Comparison of ENCODE assay signal across 18 cellular contexts in the genomic region with DNA sequence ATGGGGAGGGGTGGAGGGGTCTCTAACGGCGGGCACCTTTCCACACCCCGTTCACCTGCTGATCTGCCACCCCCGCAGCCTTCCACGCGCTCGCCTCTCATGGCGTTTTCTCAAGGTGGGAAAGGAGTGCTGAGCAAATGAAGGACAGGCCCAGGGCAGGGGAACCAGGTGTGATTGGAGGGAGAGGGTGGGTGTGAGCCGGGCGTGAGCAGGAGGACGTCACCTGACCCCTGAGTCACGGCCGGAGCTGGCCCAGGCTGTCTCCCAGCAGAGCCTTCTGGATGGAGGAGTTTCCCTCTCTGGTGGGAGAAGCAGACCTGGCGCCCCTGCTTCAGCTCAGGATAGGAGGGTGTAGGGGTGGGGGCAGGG. TPM values are rescaled to one million over a fixed set of nuclear protein-coding genes. Genes with fewer than 3 reads are reported as not detected.
DNase-seq lines count a peak whose midpoint lies in the region; ATAC-seq, FAIRE-seq and TF ChIP-seq lines count a peak whose summit lies in the region.
"Had no signal": no experiment of that assay in that cellular context is flagged by ENCODE, and none has a peak within 500 bp of the region (broad histone marks: within the 10 kb centered on the region; RNA-seq: fewer than 3 reads in every experiment).

No MANE protein-coding gene starts in this region.

- H3K4me3 ChIP-seq in HEK293 (ENCODE audit: low read depth, low read length): no peak overlapping the region
- no peak overlapping the region for H3K4me3 ChIP-seq in bronchial epithelial cell (ENCODE audit: low read depth, low read length)
- H3K4me3 ChIP-seq: gastroesophageal sphincter, prostate gland had no signal

- peak overlapping the region; percentile 34 for H3K27ac Mint-ChIP-seq in type B pancreatic cell
- H3K27ac Mint-ChIP-seq in activated naive CD8-positive, alpha-beta T cell treated with anti-CD3 and anti-CD28 coated beads, Interleukin-2, amount 50 U/mL, for 24 hours: no peak overlapping the region
- H3K27ac Mint-ChIP-seq: activated naive CD8-positive, alpha-beta T cell treated with anti-CD3 and anti-CD28 coated beads for 36 hours; naive B cell had no signal

- H3K27me3 ChIP-seq in bronchial epithelial cell (ENCODE audit: control insufficient read depth, insufficient read depth, low read length): no peaks in the 10 kb centered on the region

- H3K9me3 ChIP-seq in HEK293 (ENCODE audit: control insufficient read depth, insufficient read depth, low read depth, low read length): no peaks in the 10 kb centered on the region
- H3K9me3 ChIP-seq: gastroesophageal sphincter, prostate gland had no signal

- CTCF ChIA-PET in HEK293 (lab: Yijun Ruan, JAX): interaction anchor here (0.5 to 1.2 kb wide), 6 partner anchors 15 to 96 kb away, joined by 3 to 6 read pairs (median 4); no protein-coding TSS in a partner anchor

- intact Hi-C loops in left colon (cut with DNase I, micrococcal nuclease): loop anchor here (5.0 kb wide), 1 partner anchor 41 kb away; no protein-coding TSS in a partner anchor

- POLR2A ChIA-PET in HEK293 (lab: Yijun Ruan, JAX): no interaction called here

- no peak overlapping the region for H3K27ac ChIP-seq in HEK293 (ENCODE audit: extremely low read depth, low read depth, low read length)
- H3K27ac ChIP-seq: gastroesophageal sphincter, prostate gland had no signal

- FAIRE-seq in bronchial epithelial cell (lab: Jason Lieb, UNC): no peak

- H3K36me3 ChIP-seq in HEK293 (ENCODE audit: control insufficient read depth in 2 of 2, insufficient read depth in 1 of 2, low read length in 2 of 2) (no peaks in the 10 kb centered on the region), bronchial epithelial cell (ENCODE audit: control insufficient read depth, insufficient read depth, low read length) (no peaks in the 10 kb centered on the region)
- H3K36me3 ChIP-seq: gastroesophageal sphincter, prostate gland had no signal

- H3K4me3 Mint-ChIP-seq in type B pancreatic cell: no peak overlapping the region
- no peak overlapping the region for H3K4me3 Mint-ChIP-seq in activated naive CD8-positive, alpha-beta T cell treated with anti-CD3 and anti-CD28 coated beads, Interleukin-2, amount 50 U/mL, for 24 hours
- H3K4me3 Mint-ChIP-seq: activated naive CD8-positive, alpha-beta T cell treated with anti-CD3 and anti-CD28 coated beads for 36 hours had no signal

- no peaks in the 10 kb centered on the region for H3K9me3 Mint-ChIP-seq in type B pancreatic cell
- no peaks in the 10 kb centered on the region for H3K9me3 Mint-ChIP-seq in activated naive CD8-positive, alpha-beta T cell treated with anti-CD3 and anti-CD28 coated beads, Interleukin-2, amount 50 U/mL, for 24 hours
- H3K9me3 Mint-ChIP-seq: activated naive CD8-positive, alpha-beta T cell treated with anti-CD3 and anti-CD28 coated beads for 36 hours; naive B cell had no signal

- no peaks in the 10 kb centered on the region for H3K27me3 Mint-ChIP-seq in type B pancreatic cell
- H3K27me3 Mint-ChIP-seq in activated naive CD8-positive, alpha-beta T cell treated with anti-CD3 and anti-CD28 coated beads, Interleukin-2, amount 50 U/mL, for 24 hours: no peaks in the 10 kb centered on the region
- H3K27me3 Mint-ChIP-seq: activated naive CD8-positive, alpha-beta T cell treated with anti-CD3 and anti-CD28 coated beads for 36 hours had no signal

- H3K4me1 ChIP-seq in HEK293 (ENCODE audit: control insufficient read depth, insufficient read depth, low read length): no peaks in the 10 kb centered on the region
- H3K4me1 ChIP-seq: prostate gland had no signal

- no peaks in the 10 kb centered on the region for H3K36me3 Mint-ChIP-seq in type B pancreatic cell
- no peaks in the 10 kb centered on the region for H3K36me3 Mint-ChIP-seq in activated naive CD8-positive, alpha-beta T cell treated with anti-CD3 and anti-CD28 coated beads, Interleukin-2, amount 50 U/mL, for 24 hours (ENCODE audit: low read depth)
- H3K36me3 Mint-ChIP-seq: activated naive CD8-positive, alpha-beta T cell treated with anti-CD3 and anti-CD28 coated beads for 36 hours; naive B cell had no signal

- no peak for TF ChIP-seq CTCF in HEK293 (tag by site-specific recombination; IDR thresholded peaks at IDR 0.05)
- TF ChIP-seq CTCF in bronchial epithelial cell (IDR thresholded peaks at IDR 0.05; ENCODE audit: insufficient read depth, low read length, severe bottlenecking): no peak
- no peak for TF ChIP-seq CTCF in type B pancreatic cell (conservative IDR thresholded peaks at IDR 0.05)

- ATAC-seq in left colon (peak; percentile 58), HG03521 (IDR thresholded peaks at IDR 0.05; ENCODE audit: unreplicated experiment) (no peak)
- ATAC-seq in activated naive CD8-positive, alpha-beta T cell treated with anti-CD3 and anti-CD28 coated beads, Interleukin-2, amount 50 U/mL, for 24 hours: no peak
- ATAC-seq: activated CD4-positive, CD25-positive, alpha-beta regulatory T cell treated with anti-CD3 and anti-CD28 coated beads, Interleukin-2, amount 50 U/mL, for 24 hours; gastroesophageal sphincter had no signal

- H3K4me1 Mint-ChIP-seq in type B pancreatic cell (ENCODE audit: unreplicated experiment): peaks cover 10% of the 10 kb centered on the region
- H3K4me1 Mint-ChIP-seq in activated naive CD8-positive, alpha-beta T cell treated with anti-CD3 and anti-CD28 coated beads, Interleukin-2, amount 50 U/mL, for 24 hours: no peaks in the 10 kb centered on the region
- H3K4me1 Mint-ChIP-seq: activated naive CD8-positive, alpha-beta T cell treated with anti-CD3 and anti-CD28 coated beads for 36 hours had no signal

- peak; percentile 52 for DNase-seq in bronchial epithelial cell (ENCODE audit: low read depth)
- peak; percentile 58 to 76 for DNase-seq in left colon
- DNase-seq in type B pancreatic cell (ENCODE audit: extremely low spot score, unreplicated experiment): no peak
- DNase-seq in activated naive CD8-positive, alpha-beta T cell treated with anti-CD3 and anti-CD28 coated beads, Interleukin-2, amount 50 U/mL, for 24 hours: no peak
- DNase-seq in NK-92 treated with Interleukin-12 subunit alpha and Interleukin-12 subunit beta, amount 100 ng/mL, for 24 hours (lab: John Stamatoyannopoulos, UW): no peak
- DNase-seq: activated CD8-positive, alpha-beta memory T cell treated with anti-CD3 and anti-CD28 coated beads, Interleukin-2, amount 50 U/mL, for 4 hours; activated naive CD8-positive, alpha-beta T cell treated with anti-CD3 and anti-CD28 coated beads for 36 hours; central memory CD4-positive, alpha-beta T cell; GDM1; naive B cell; NCI-H1092; OCI-M1; T-helper 1 cell had no signal

TF ChIP-seq in HEK293, 187 proteins besides CTCF, POLR2A, EP300 and RAD21:
- TF ChIP-seq, protein P1, sequence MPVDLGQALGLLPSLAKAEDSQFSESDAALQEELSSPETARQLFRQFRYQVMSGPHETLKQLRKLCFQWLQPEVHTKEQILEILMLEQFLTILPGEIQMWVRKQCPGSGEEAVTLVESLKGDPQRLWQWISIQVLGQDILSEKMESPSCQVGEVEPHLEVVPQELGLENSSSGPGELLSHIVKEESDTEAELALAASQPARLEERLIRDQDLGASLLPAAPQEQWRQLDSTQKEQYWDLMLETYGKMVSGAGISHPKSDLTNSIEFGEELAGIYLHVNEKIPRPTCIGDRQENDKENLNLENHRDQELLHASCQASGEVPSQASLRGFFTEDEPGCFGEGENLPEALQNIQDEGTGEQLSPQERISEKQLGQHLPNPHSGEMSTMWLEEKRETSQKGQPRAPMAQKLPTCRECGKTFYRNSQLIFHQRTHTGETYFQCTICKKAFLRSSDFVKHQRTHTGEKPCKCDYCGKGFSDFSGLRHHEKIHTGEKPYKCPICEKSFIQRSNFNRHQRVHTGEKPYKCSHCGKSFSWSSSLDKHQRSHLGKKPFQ (tag by site-specific recombination; IDR thresholded peaks at IDR 0.05): peak; percentile 62
- TF ChIP-seq YY1 (tag by site-specific recombination; IDR thresholded peaks at IDR 0.05) (no peak), ZNF777 (tag by site-specific recombination; IDR thresholded peaks at IDR 0.05; ENCODE audit: borderline replicate concordance) (no peak), EGR2 (tag by site-specific recombination; IDR thresholded peaks at IDR 0.05; ENCODE audit: low read depth) (peak; percentile 30)

RNA-seq across cellular contexts. Expression of a gene that starts 14.0 kb away (rescaled TPM):
- total RNA-seq in bronchial epithelial cell: 15.0 and 18.2 TPM in 2 replicates
- 10 to 100 TPM; 35.3 to 57.3 TPM for total RNA-seq in left colon
- total RNA-seq in type B pancreatic cell (ENCODE audit: low replicate concordance): 18.0 and 40.3 TPM in 2 replicates

RNA-seq across cellular contexts. Expression of a gene that starts 36.3 kb away (rescaled TPM):
- 6.3 and 14.0 TPM in 2 replicates for total RNA-seq in bronchial epithelial cell
- total RNA-seq in left colon: 10 to 100 TPM; 27.8 to 32.5 TPM
- 21.2 and 30.8 TPM in 2 replicates for total RNA-seq in type B pancreatic cell (ENCODE audit: low replicate concordance)

Comparison
In these comparisons a context has a peak if more than half of its experiments do, and no peak if none do; other contexts are left out.
1. DNase-seq: peak in bronchial epithelial cell (single experiment) and left colon (2 of 2); none in type B pancreatic cell (single experiment), activated naive CD8-positive, alpha-beta T cell treated with anti-CD3 and anti-CD28 coated beads, Interleukin-2, amount 50 U/mL, for 24 hours (single experiment) and NK-92 treated with Interleukin-12 subunit alpha and Interleukin-12 subunit beta, amount 100 ng/mL, for 24 hours (single experiment).